1 cellular context compared by ENCODE assay signal in the genomic region with DNA sequence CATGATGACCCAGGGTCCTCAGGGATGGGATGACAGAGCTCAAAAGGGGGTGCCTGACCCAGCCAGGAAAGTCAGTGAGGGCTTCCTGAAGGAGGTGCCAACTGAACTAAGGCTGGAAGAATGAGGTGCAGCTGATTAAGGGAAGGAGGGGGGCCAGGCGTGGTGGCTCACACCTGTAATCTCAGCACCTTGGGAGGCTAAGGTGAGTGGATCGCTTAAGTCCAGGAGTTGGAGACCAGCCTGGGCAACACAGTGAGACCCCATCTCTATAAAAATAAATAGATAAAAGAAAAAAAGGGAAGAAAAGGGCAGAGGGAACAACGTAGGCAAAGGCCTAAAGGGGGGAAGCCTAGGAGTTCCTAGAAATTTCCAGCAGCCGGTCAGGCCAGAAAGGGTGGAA.
TF ChIP-seq lines count a peak whose summit lies in the region.

No MANE protein-coding gene starts in this region.

TF ChIP-seq in GM23338, 12 proteins besides CTCF, POLR2A, EP300 and RAD21:
- TF ChIP-seq NANOG (IDR thresholded peaks at IDR 0.05; ENCODE audit: borderline replicate concordance) (no peak), ZNF331 (CRISPR knock-in tag; IDR thresholded peaks at IDR 0.05; ENCODE audit: low read depth) (no peak), POLR2AphosphoS5 (IDR thresholded peaks at IDR 0.05; ENCODE audit: low read depth) (no peak), JUNB (IDR thresholded peaks at IDR 0.05; ENCODE audit: unreplicated experiment) (no peak), CREB1 (CRISPR knock-in tag; IDR thresholded peaks at IDR 0.05; ENCODE audit: low read depth) (no peak), STAT1 (IDR thresholded peaks at IDR 0.05; ENCODE audit: unreplicated experiment) (no peak), EZH2phosphoT487 (IDR thresholded peaks at IDR 0.05; ENCODE audit: unreplicated experiment) (no peak)
- TF ChIP-seq, protein P1, sequence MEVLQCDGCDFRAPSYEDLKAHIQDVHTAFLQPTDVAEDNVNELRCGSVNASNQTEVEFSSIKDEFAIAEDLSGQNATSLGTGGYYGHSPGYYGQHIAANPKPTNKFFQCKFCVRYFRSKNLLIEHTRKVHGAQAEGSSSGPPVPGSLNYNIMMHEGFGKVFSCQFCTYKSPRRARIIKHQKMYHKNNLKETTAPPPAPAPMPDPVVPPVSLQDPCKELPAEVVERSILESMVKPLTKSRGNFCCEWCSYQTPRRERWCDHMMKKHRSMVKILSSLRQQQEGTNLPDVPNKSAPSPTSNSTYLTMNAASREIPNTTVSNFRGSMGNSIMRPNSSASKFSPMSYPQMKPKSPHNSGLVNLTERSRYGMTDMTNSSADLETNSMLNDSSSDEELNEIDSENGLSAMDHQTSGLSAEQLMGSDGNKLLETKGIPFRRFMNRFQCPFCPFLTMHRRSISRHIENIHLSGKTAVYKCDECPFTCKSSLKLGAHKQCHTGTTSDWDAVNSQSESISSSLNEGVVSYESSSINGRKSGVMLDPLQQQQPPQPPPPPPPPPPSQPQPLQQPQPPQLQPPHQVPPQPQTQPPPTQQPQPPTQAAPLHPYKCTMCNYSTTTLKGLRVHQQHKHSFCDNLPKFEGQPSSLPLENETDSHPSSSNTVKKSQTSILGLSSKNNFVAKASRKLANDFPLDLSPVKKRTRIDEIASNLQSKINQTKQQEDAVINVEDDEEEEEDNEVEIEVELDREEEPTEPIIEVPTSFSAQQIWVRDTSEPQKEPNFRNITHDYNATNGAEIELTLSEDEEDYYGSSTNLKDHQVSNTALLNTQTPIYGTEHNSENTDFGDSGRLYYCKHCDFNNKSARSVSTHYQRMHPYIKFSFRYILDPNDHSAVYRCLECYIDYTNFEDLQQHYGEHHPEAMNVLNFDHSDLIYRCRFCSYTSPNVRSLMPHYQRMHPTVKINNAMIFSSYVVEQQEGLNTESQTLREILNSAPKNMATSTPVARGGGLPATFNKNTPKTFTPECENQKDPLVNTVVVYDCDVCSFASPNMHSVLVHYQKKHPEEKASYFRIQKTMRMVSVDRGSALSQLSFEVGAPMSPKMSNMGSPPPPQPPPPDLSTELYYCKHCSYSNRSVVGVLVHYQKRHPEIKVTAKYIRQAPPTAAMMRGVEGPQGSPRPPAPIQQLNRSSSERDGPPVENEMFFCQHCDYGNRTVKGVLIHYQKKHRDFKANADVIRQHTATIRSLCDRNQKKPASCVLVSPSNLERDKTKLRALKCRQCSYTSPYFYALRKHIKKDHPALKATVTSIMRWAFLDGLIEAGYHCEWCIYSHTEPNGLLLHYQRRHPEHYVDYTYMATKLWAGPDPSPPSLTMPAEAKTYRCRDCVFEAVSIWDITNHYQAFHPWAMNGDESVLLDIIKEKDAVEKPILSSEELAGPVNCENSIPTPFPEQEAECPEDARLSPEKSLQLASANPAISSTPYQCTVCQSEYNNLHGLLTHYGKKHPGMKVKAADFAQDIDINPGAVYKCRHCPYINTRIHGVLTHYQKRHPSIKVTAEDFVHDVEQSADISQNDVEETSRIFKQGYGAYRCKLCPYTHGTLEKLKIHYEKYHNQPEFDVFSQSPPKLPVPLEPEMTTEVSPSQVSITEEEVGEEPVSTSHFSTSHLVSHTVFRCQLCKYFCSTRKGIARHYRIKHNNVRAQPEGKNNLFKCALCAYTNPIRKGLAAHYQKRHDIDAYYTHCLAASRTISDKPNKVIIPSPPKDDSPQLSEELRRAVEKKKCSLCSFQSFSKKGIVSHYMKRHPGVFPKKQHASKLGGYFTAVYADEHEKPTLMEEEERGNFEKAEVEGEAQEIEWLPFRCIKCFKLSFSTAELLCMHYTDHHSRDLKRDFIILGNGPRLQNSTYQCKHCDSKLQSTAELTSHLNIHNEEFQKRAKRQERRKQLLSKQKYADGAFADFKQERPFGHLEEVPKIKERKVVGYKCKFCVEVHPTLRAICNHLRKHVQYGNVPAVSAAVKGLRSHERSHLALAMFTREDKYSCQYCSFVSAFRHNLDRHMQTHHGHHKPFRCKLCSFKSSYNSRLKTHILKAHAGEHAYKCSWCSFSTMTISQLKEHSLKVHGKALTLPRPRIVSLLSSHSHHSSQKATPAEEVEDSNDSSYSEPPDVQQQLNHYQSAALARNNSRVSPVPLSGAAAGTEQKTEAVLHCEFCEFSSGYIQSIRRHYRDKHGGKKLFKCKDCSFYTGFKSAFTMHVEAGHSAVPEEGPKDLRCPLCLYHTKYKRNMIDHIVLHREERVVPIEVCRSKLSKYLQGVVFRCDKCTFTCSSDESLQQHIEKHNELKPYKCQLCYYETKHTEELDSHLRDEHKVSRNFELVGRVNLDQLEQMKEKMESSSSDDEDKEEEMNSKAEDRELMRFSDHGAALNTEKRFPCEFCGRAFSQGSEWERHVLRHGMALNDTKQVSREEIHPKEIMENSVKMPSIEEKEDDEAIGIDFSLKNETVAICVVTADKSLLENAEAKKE (CRISPR knock-in tag; IDR thresholded peaks at IDR 0.05): no peak
- TF ChIP-seq, protein P2, sequence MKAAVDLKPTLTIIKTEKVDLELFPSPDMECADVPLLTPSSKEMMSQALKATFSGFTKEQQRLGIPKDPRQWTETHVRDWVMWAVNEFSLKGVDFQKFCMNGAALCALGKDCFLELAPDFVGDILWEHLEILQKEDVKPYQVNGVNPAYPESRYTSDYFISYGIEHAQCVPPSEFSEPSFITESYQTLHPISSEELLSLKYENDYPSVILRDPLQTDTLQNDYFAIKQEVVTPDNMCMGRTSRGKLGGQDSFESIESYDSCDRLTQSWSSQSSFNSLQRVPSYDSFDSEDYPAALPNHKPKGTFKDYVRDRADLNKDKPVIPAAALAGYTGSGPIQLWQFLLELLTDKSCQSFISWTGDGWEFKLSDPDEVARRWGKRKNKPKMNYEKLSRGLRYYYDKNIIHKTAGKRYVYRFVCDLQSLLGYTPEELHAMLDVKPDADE (IDR thresholded peaks at IDR 0.05): no peak
- TF ChIP-seq, protein P3, sequence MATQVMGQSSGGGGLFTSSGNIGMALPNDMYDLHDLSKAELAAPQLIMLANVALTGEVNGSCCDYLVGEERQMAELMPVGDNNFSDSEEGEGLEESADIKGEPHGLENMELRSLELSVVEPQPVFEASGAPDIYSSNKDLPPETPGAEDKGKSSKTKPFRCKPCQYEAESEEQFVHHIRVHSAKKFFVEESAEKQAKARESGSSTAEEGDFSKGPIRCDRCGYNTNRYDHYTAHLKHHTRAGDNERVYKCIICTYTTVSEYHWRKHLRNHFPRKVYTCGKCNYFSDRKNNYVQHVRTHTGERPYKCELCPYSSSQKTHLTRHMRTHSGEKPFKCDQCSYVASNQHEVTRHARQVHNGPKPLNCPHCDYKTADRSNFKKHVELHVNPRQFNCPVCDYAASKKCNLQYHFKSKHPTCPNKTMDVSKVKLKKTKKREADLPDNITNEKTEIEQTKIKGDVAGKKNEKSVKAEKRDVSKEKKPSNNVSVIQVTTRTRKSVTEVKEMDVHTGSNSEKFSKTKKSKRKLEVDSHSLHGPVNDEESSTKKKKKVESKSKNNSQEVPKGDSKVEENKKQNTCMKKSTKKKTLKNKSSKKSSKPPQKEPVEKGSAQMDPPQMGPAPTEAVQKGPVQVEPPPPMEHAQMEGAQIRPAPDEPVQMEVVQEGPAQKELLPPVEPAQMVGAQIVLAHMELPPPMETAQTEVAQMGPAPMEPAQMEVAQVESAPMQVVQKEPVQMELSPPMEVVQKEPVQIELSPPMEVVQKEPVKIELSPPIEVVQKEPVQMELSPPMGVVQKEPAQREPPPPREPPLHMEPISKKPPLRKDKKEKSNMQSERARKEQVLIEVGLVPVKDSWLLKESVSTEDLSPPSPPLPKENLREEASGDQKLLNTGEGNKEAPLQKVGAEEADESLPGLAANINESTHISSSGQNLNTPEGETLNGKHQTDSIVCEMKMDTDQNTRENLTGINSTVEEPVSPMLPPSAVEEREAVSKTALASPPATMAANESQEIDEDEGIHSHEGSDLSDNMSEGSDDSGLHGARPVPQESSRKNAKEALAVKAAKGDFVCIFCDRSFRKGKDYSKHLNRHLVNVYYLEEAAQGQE (IDR thresholded peaks at IDR 0.05; ENCODE audit: unreplicated experiment): no peak
